9 cellular contexts compared by ENCODE assay signal in genomic region chr2:25586726-25587144, GRCh38.
A peak's percentile ranks its signal among the peaks of the same experiment; 100 is the strongest.
DNase-seq lines count a peak whose midpoint lies in the region; ATAC-seq, FAIRE-seq and TF ChIP-seq lines count a peak whose summit lies in the region.
"Had no signal": no experiment of that assay in that cellular context is flagged by ENCODE, and none has a peak within 500 bp of the region (broad histone marks: within the 10 kb centered on the region; RNA-seq: fewer than 3 reads in every experiment).

No MANE protein-coding gene starts in this region.

- H3K79me2 ChIP-seq in GM12878 (ENCODE audit: control insufficient read depth, insufficient read depth, low read length) = no peaks in the 10 kb centered on the region

- no peaks in the 10 kb centered on the region for H3K4me1 Mint-ChIP-seq in Calu3 (ENCODE audit: low read depth, unreplicated experiment)

- no peaks in the 10 kb centered on the region; a peak in 1 of 4 replicates for H3K36me3 ChIP-seq in GM12878 (ENCODE audit: control insufficient read depth in 2 of 2, insufficient read depth in 2 of 2, low read length in 1 of 2)
- H3K36me3 ChIP-seq: thoracic aorta had no signal

- FAIRE-seq in GM12878 (lab: Jason Lieb, UNC) = peak; percentile 98

- H3K4me1 ChIP-seq in GM12878 (ENCODE audit: control insufficient read depth, insufficient read depth, low read length) = peaks cover 38% of the 10 kb centered on the region

- ATAC-seq in GM19324 (IDR thresholded peaks at IDR 0.05; ENCODE audit: low FRiP score, unreplicated experiment) = peak; percentile 60
- ATAC-seq in HG03103 (IDR thresholded peaks at IDR 0.05; ENCODE audit: low read depth, unreplicated experiment) = peak; percentile 63
- ATAC-seq in GM12878 = peak; percentile 93

- SMC1A ChIA-PET in GM12878 (lab: Charles Lee; ENCODE audit: uncharacterized antibody, unreplicated experiment) = interaction anchor here (1.1 to 4.8 kb wide), 5 partner anchors 12 to 358 kb away, joined by 3 to 27 read pairs (median 8); no protein-coding TSS in a partner anchor

- BruUV-seq in GM12878 (replicated peaks; lab: Mats Ljungman, UMichigan) (no TSS peak), Calu3 (replicated peaks; lab: Mats Ljungman, UMichigan) (no TSS peak)

- no peak; the same call in 1 of the 2 replicates for TF ChIP-seq RAD21 in GM12878 (IDR thresholded peaks at IDR 0.05; ENCODE audit: insufficient read depth, low read depth, low read length)

- no peaks in the 10 kb centered on the region for H3K9me3 Mint-ChIP-seq in Calu3 (ENCODE audit: low read depth, unreplicated experiment)

- WGBS in GM12878 (ENCODE audit: insufficient coverage, insufficient replicate concordance, low lambda C conversion rate, missing lambda C conversion rate) = 2% methylated on average over 4 of the region's 4 CpGs

- TF ChIP-seq CTCF in GM12878 (IDR thresholded peaks at IDR 0.05 in 2 of 3, conservative IDR thresholded peaks at IDR 0.05 in 1 of 3; ENCODE audit: control insufficient read depth in 2 of 3, extremely low read depth in 1 of 3, insufficient read depth in 1 of 3, low read depth in 3 of 3, low read length in 3 of 3) (no peak), Calu3 (IDR thresholded peaks at IDR 0.05; ENCODE audit: unreplicated experiment) (no peak)

- CTCF ChIA-PET in GM12878 (lab: Yijun Ruan, JAX) (interaction anchor here (0.6 to 2.6 kb wide), 7 partner anchors 11 to 310 kb away, joined by 3 to 6 read pairs (median 4); no protein-coding TSS in a partner anchor), Calu3 (lab: Charles Lee) (interaction anchor here (1.2 kb wide), 1 partner anchor 78 kb away, joined by 3 read pairs; no protein-coding TSS in a partner anchor)

- peak; percentile 90 to 91 for TF ChIP-seq EP300 in GM12878 (IDR thresholded peaks at IDR 0.05; ENCODE audit: borderline replicate concordance in 1 of 2, control insufficient read depth in 1 of 2, low read depth in 2 of 2, low read length in 2 of 2)

- no peaks in the 10 kb centered on the region for H3K36me3 Mint-ChIP-seq in Calu3 (ENCODE audit: insufficient read depth, unreplicated experiment)

- peak; percentile 17 for DNase-seq in D341Med (ENCODE audit: low spot score)
- DNase-seq in GM12878 (ENCODE audit: low read depth, low spot score) = peak; percentile 92
- no peak for DNase-seq in ACHN
- DNase-seq in SK-N-DZ (ENCODE audit: low spot score) = no peak
- DNase-seq in Calu3 = no peak
- no peak for DNase-seq in NCI-H69 (lab: John Stamatoyannopoulos, UW)

- H3K9ac ChIP-seq in GM12878 (ENCODE audit: control insufficient read depth, insufficient read depth, low read length) = 0 out of 2 replicates have a peak overlapping the region, but pooled peaks have one; percentile 2

- no peak overlapping the region for H3K4me3 ChIP-seq in GM12878
- H3K4me3 ChIP-seq: thoracic aorta had no signal

- in situ Hi-C loops in GM12878 (cut with MboI) (no loop called here), ACHN (cut with HindIII; ENCODE audit: low pct_ligation_motif_present, low pct_unique_long_range_greater_than_20kb, low sequenced_read_pairs) (no loop called here)

- TF ChIP-seq POLR2A in GM12878 (IDR thresholded peaks at IDR 0.05; ENCODE audit: low read depth, low read length) = 0 out of 2 replicates have a peak, but pooled peaks have one; percentile 20

- peak overlapping the region; percentile 41; the same call in 1 of the 2 replicates for H3K27ac ChIP-seq in GM12878 (ENCODE audit: control insufficient read depth, insufficient read depth)
- H3K27ac ChIP-seq: thoracic aorta had no signal

- no peak overlapping the region for H3K27ac Mint-ChIP-seq in Calu3 (ENCODE audit: unreplicated experiment)

- intact Hi-C loops in GM12878 (cut with micrococcal nuclease; ENCODE audit: unreplicated experiment) = no loop called here
- intact Hi-C loops in Calu3 (cut with micrococcal nuclease; ENCODE audit: unreplicated experiment) = no loop called here

- RAD21 ChIA-PET in GM12878 (lab: Charles Lee; ENCODE audit: unreplicated experiment) = interaction anchor here (0.7 to 3.2 kb wide), 8 partner anchors 9 to 244 kb away, joined by 3 to 10 read pairs (median 4); no protein-coding TSS in a partner anchor

- H4K20me1 ChIP-seq in GM12878 (ENCODE audit: control insufficient read depth, insufficient read depth) = no peaks in the 10 kb centered on the region

- POLR2A ChIA-PET in GM12878 (lab: Charles Lee) = interaction anchor here (0.6 to 1.0 kb wide), 3 partner anchors 21 to 391 kb away, joined by 3 read pairs; no protein-coding TSS in a partner anchor

- no peak overlapping the region for H3K4me3 Mint-ChIP-seq in Calu3 (ENCODE audit: low read depth, unreplicated experiment)

- peak overlapping the region; percentile 66 for H3K4me2 ChIP-seq in GM12878 (ENCODE audit: control insufficient read depth, insufficient read depth)

- no peaks in the 10 kb centered on the region for H3K27me3 Mint-ChIP-seq in Calu3 (ENCODE audit: unreplicated experiment)

- no peaks in the 10 kb centered on the region for H3K27me3 ChIP-seq in GM12878 (replicated peaks in 1 of 2; ENCODE audit: control insufficient read depth in 2 of 2, insufficient read depth in 2 of 2, low read length in 1 of 2)

- H3K9me3 ChIP-seq in GM12878 (replicated peaks; ENCODE audit: control insufficient read depth, insufficient read depth, low read length) = no peaks in the 10 kb centered on the region
- H3K9me3 ChIP-seq: thoracic aorta had no signal

- H2AFZ ChIP-seq in GM12878 (ENCODE audit: control insufficient read depth, low read depth, low read length) = no peak overlapping the region

TF ChIP-seq in GM12878, 131 proteins besides CTCF, POLR2A, EP300 and RAD21 (continues in another document):
- TF ChIP-seq POLR2AphosphoS5 (IDR thresholded peaks at IDR 0.05; ENCODE audit: low read length) (no peak), MYC (IDR thresholded peaks at IDR 0.05; ENCODE audit: insufficient read depth, insufficient read length, insufficient replicate concordance, low read length, severe bottlenecking) (no peak), HCFC1 (IDR thresholded peaks at IDR 0.05; ENCODE audit: low read length) (no peak), TCF7 (IDR thresholded peaks at IDR 0.05; ENCODE audit: borderline replicate concordance) (no peak), NBN (IDR thresholded peaks at IDR 0.05) (no peak), SREBF1 (IDR thresholded peaks at IDR 0.05; ENCODE audit: low read length) (peak; percentile 67), TAF1 (IDR thresholded peaks at IDR 0.05; ENCODE audit: borderline replicate concordance, low read depth, low read length) (no peak), ZNF592 (IDR thresholded peaks at IDR 0.05) (no peak), RUNX3 (IDR thresholded peaks at IDR 0.05; ENCODE audit: low read length) (peak; percentile 89), WRNIP1 (IDR thresholded peaks at IDR 0.05; ENCODE audit: borderline replicate concordance, low read depth, low read length) (no peak), TCF12 (IDR thresholded peaks at IDR 0.05; ENCODE audit: low read depth, low read length) (0 out of 2 replicates have a peak, but pooled peaks have one; percentile 77), SREBF2 (IDR thresholded peaks at IDR 0.05; ENCODE audit: low read length) (no peak), ZBED1 (IDR thresholded peaks at IDR 0.05; ENCODE audit: borderline replicate concordance) (peak; percentile 92; the same call in 1 of the 2 replicates), NRF1 (conservative IDR thresholded peaks at IDR 0.05; ENCODE audit: low read depth, low read length) (no peak), SIN3A (IDR thresholded peaks at IDR 0.05; ENCODE audit: low read depth, low read length) (no peak), RFX5 (IDR thresholded peaks at IDR 0.05; ENCODE audit: low read depth, low read length) (no peak), SUPT20H (IDR thresholded peaks at IDR 0.05; ENCODE audit: borderline replicate concordance, control insufficient read depth, low read depth, low read length) (no peak), ZSCAN29 (IDR thresholded peaks at IDR 0.05) (no peak), POLR2AphosphoS2 (IDR thresholded peaks at IDR 0.05; ENCODE audit: low read depth, low read length) (no peak), BRCA1 (IDR thresholded peaks at IDR 0.05; ENCODE audit: low read depth, low read length) (no peak)
- TF ChIP-seq, protein P1, sequence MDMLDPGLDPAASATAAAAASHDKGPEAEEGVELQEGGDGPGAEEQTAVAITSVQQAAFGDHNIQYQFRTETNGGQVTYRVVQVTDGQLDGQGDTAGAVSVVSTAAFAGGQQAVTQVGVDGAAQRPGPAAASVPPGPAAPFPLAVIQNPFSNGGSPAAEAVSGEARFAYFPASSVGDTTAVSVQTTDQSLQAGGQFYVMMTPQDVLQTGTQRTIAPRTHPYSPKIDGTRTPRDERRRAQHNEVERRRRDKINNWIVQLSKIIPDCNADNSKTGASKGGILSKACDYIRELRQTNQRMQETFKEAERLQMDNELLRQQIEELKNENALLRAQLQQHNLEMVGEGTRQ (IDR thresholded peaks at IDR 0.05; ENCODE audit: borderline replicate concordance, low read depth, low read length) = no peak

Comparison
In these comparisons a context has a peak if more than half of its experiments do, and no peak if none do; other contexts are left out.
1. DNase-seq: peak in D341Med (single experiment) and GM12878 (single experiment); none in ACHN (single experiment), SK-N-DZ (single experiment), Calu3 (single experiment) and NCI-H69 (single experiment).
2. Peak in every context shown above with its lines, with median percentiles within 50 percentile points of each other: ATAC-seq.